Comparison of ENCODE assay signal across 16 cellular contexts in genomic region chr10:97280783-97281182, GRCh38. TPM values are rescaled to one million over a fixed set of nuclear protein-coding genes. Genes with fewer than 3 reads are reported as not detected.
DNase-seq lines count a peak whose midpoint lies in the region; TF ChIP-seq lines count a peak whose summit lies in the region.
"Had no signal": no experiment of that assay in that cellular context is flagged by ENCODE, and none has a peak within 500 bp of the region (broad histone marks: within the 10 kb centered on the region; RNA-seq: fewer than 3 reads in every experiment).

No MANE protein-coding gene starts in this region.

- no peaks in the 10 kb centered on the region for H3K27me3 ChIP-seq in BLaER1
- H3K27me3 ChIP-seq in BLaER1 treated with 17β-estradiol and CSF1 and Interleukin-3, amounts not matched to agents 10 nM and 100 nM, result no peaks in the 10 kb centered on the region
- H3K27me3 ChIP-seq in hepatocyte, result no peaks in the 10 kb centered on the region
- no peaks in the 10 kb centered on the region for H3K27me3 ChIP-seq in A673 (replicated peaks; ENCODE audit: insufficient read depth, low read depth, low read length, poor library complexity)

- no peak overlapping the region for H3K9ac ChIP-seq in BLaER1
- peak overlapping the region in 10 of 11 experiments; percentile 30 to 88 (median 78); a peak in 13 of 22 replicates for H3K9ac ChIP-seq in BLaER1 treated with 17β-estradiol and CSF1 and Interleukin-3, amounts not matched to agents 10 nM and 100 nM

- H3K9me3 ChIP-seq in BLaER1 (no peaks in the 10 kb centered on the region), hepatocyte (ENCODE audit: low read depth) (no peaks in the 10 kb centered on the region), A673 (ENCODE audit: low read depth, low read length, poor library complexity, severe bottlenecking) (no peaks in the 10 kb centered on the region)
- H3K9me3 ChIP-seq in BLaER1 treated with 17β-estradiol and CSF1 and Interleukin-3, amounts not matched to agents 10 nM and 100 nM (replicated peaks in 1 of 11), result no peaks in the 10 kb centered on the region
- H3K9me3 ChIP-seq: Caco-2 had no signal

- no peak for TF ChIP-seq CTCF in hepatocyte (IDR thresholded peaks at IDR 0.05; ENCODE audit: poor library complexity)
- no peak for TF ChIP-seq CTCF in A673 (conservative IDR thresholded peaks at IDR 0.05; ENCODE audit: low read depth, low read length)

- H3K27ac ChIP-seq in BLaER1, result peak overlapping the region; percentile 71; the same call in 1 of the 2 replicates
- H3K27ac ChIP-seq in BLaER1 treated with 17β-estradiol and CSF1 and Interleukin-3, amounts not matched to agents 10 nM and 100 nM, result peak overlapping the region; percentile 74 to 98 (median 94)
- H3K27ac ChIP-seq in hepatocyte, result peak overlapping the region; percentile 57
- H3K27ac ChIP-seq in A673 (ENCODE audit: low read depth, low read length, poor library complexity, severe bottlenecking), result no peak overlapping the region

- H3K4me1 ChIP-seq in BLaER1, result peaks cover 80% of the 10 kb centered on the region
- peaks cover 70 to 83% (median 79%) of the 10 kb centered on the region in 10 experiments for H3K4me1 ChIP-seq in BLaER1 treated with 17β-estradiol and CSF1 and Interleukin-3, amounts not matched to agents 10 nM and 100 nM
- H3K4me1 ChIP-seq in hepatocyte (ENCODE audit: insufficient read depth), result peaks cover 12% of the 10 kb centered on the region
- peaks cover 21% of the 10 kb centered on the region for H3K4me1 ChIP-seq in A673 (ENCODE audit: insufficient read depth, low read length, poor library complexity, severe bottlenecking)

- no peak overlapping the region for H2AFZ ChIP-seq in hepatocyte

- peak; percentile 12 for DNase-seq in activated naive CD4-positive, alpha-beta T cell treated with anti-CD3 and anti-CD28 coated beads, Interleukin-2, amount 50 U/mL, for 16 hours
- no peak for DNase-seq in activated naive CD4-positive, alpha-beta T cell treated with Interleukin-2 at 50 U/mL for 16 hours
- DNase-seq in hepatocyte (ENCODE audit: low spot score) (peak; percentile 52), A673 (ENCODE audit: low spot score) (no peak), HEK293T (ENCODE audit: extremely low spot score) (no peak)
- no peak for DNase-seq in activated effector memory CD4-positive, alpha-beta T cell treated with anti-CD3 and anti-CD28 coated beads, Interleukin-2, amount 50 U/mL, for 16 hours
- DNase-seq: Caco-2, DMS53, H7, KG1, NCI-H1092, NCI-H1694 treated with DMSO at 0.1 percent for 48 hours, NCI-H345, NCI-H526 treated with DMSO at 0.1 percent for 48 hours had no signal

- CTCF ChIA-PET in A673 (lab: Charles Lee), result no interaction called here
- CTCF ChIA-PET in HEK293T (lab: Yijun Ruan, JAX), result interaction anchor here (0.7 kb wide), 1 partner anchor 46 kb away, joined by 3 read pairs; no protein-coding TSS in a partner anchor

- peaks cover 25% of the 10 kb centered on the region for H3K79me2 ChIP-seq in hepatocyte

- WGBS in hepatocyte (ENCODE audit: low lambda C conversion rate, missing lambda C conversion rate), result 89% methylated on average over 3 of the region's 3 CpGs

- BruUV-seq in A673 (replicated peaks; lab: Mats Ljungman, UMichigan), result no TSS peak

- H3K9me2 ChIP-seq in hepatocyte (replicated peaks; ENCODE audit: insufficient read depth), result no peaks in the 10 kb centered on the region

- H3K4me2 ChIP-seq in BLaER1, result peak overlapping the region; percentile 98
- peak overlapping the region; percentile 72 to 96 (median 86) for H3K4me2 ChIP-seq in BLaER1 treated with 17β-estradiol and CSF1 and Interleukin-3, amounts not matched to agents 10 nM and 100 nM
- H3K4me2 ChIP-seq in hepatocyte, result no peak overlapping the region

- peaks cover 19% of the 10 kb centered on the region for H3K36me3 ChIP-seq in BLaER1
- H3K36me3 ChIP-seq in BLaER1 treated with 17β-estradiol and CSF1 and Interleukin-3, amounts not matched to agents 10 nM and 100 nM, result peaks cover 0 to 19% (median 9%) of the 10 kb centered on the region in 11 experiments; a peak in 12 of 22 replicates
- no peaks in the 10 kb centered on the region for H3K36me3 ChIP-seq in hepatocyte (replicated peaks; ENCODE audit: insufficient read depth, low read depth)
- H3K36me3 ChIP-seq in A673 (ENCODE audit: insufficient read depth, low read length, poor library complexity, severe bottlenecking), result no peaks in the 10 kb centered on the region

- intact Hi-C loops in A673 (cut with micrococcal nuclease; ENCODE audit: unreplicated experiment), result no loop called here

- H4K20me1 ChIP-seq in BLaER1, result peaks cover 30% of the 10 kb centered on the region; the same call in 1 of the 2 replicates
- no peaks in the 10 kb centered on the region; a peak in 1 of 22 replicates for H4K20me1 ChIP-seq in BLaER1 treated with 17β-estradiol and CSF1 and Interleukin-3, amounts not matched to agents 10 nM and 100 nM
- H4K20me1 ChIP-seq in hepatocyte (ENCODE audit: insufficient read depth, poor library complexity, severe bottlenecking), result no peaks in the 10 kb centered on the region

- H3K4me3 ChIP-seq in BLaER1 (no peak overlapping the region), hepatocyte (no peak overlapping the region), A673 (ENCODE audit: low read depth, low read length, poor library complexity, severe bottlenecking) (no peak overlapping the region)
- H3K4me3 ChIP-seq in BLaER1 treated with 17β-estradiol and CSF1 and Interleukin-3, amounts not matched to agents 10 nM and 100 nM, result no peak overlapping the region

- POLR2A ChIA-PET in A673 (lab: Charles Lee; ENCODE audit: low non-redundant PET), result no interaction called here
- POLR2A ChIA-PET in HEK293T (lab: Yijun Ruan, JAX), result no interaction called here

TF ChIP-seq in HEK293T, 16 proteins besides CTCF, POLR2A, EP300 and RAD21:
- TF ChIP-seq CTBP1 (IDR thresholded peaks at IDR 0.05; ENCODE audit: borderline replicate concordance), result no peak

RNA-seq across cellular contexts. Expression of gene ARHGAP19, which starts 11.7 kb away (rescaled TPM):
- total RNA-seq in hepatocyte (6.4 and 8.7 TPM in 2 replicates), A673 (2021) (59.0 and 66.2 TPM in 2 replicates)
- polyA plus RNA-seq in hepatocyte, result 2.7 and 5.0 TPM in 2 replicates

RNA-seq across cellular contexts. Expression of gene FRAT1, which starts 38.3 kb away (rescaled TPM):
- total RNA-seq in hepatocyte (13.8 and 14.2 TPM in 2 replicates), A673 (2021) (0.45 and 1.1 TPM in 2 replicates)
- polyA plus RNA-seq in hepatocyte, result 8.1 and 14.2 TPM in 2 replicates

RNA-seq across cellular contexts. Expression of gene FRAT2, which starts 53.7 kb away (rescaled TPM):
- total RNA-seq in hepatocyte (23.4 and 27.4 TPM in 2 replicates), A673 (2021) (4.7 and 6.1 TPM in 2 replicates)
- polyA plus RNA-seq in hepatocyte, result 29.4 and 30.4 TPM in 2 replicates

Comparison
In these comparisons a context has a peak if more than half of its experiments do, and no peak if none do; other contexts are left out.
1. DNase-seq: peak in activated naive CD4-positive, alpha-beta T cell treated with anti-CD3 and anti-CD28 coated beads, Interleukin-2, amount 50 U/mL, for 16 hours (single experiment) and hepatocyte (single experiment); none in activated naive CD4-positive, alpha-beta T cell treated with Interleukin-2 at 50 U/mL for 16 hours (single experiment), activated effector memory CD4-positive, alpha-beta T cell treated with anti-CD3 and anti-CD28 coated beads, Interleukin-2, amount 50 U/mL, for 16 hours (single experiment), A673 (single experiment) and HEK293T (single experiment).